18 cellular contexts compared by ENCODE assay signal in genomic region chr22:46393791-46394333, GRCh38.
"Had no signal": no experiment of that assay in that cellular context is flagged by ENCODE, and none has a peak within 500 bp of the region (broad histone marks: within the 10 kb centered on the region; RNA-seq: fewer than 3 reads in every experiment).

No MANE protein-coding gene starts in this region.

- H3K36me3 Mint-ChIP-seq: activated CD4-positive, alpha-beta memory T cell treated with anti-CD3 and anti-CD28 coated beads for 36 hours had no signal

- DNase-seq: activated CD4-positive, alpha-beta memory T cell treated with anti-CD3 and anti-CD28 coated beads for 36 hours; activated CD4-positive, alpha-beta T cell treated with anti-CD3 and anti-CD28 coated beads for 4 hours; activated naive CD4-positive, alpha-beta T cell treated with Interleukin-2 at 50 U/mL for 16 hours; activated naive CD8-positive, alpha-beta T cell treated with anti-CD3 and anti-CD28 coated beads, Interleukin-2, amount 50 U/mL, for 24 hours; activated T-cell treated with anti-CD3 and anti-CD28 coated beads, Interleukin-2, amount 50 U/mL, for 1 hour; anterior cingulate cortex; brain microvascular endothelial cell; cerebellar nuclear complex; effector CD8-positive, alpha-beta T cell; stimulated activated CD4-positive, alpha-beta T cell treated with anti-CD3 and anti-CD28 coated beads, Interleukin-2, amount 100 ng/mL, for 24 hours; stimulated activated naive CD8-positive, alpha-beta T cell treated with anti-CD3 and anti-CD28 coated beads, Interleukin-15, Interleukin-2, amounts not matched to agents 100 U/mL and 50 U/mL, for 24 hours; substantia nigra; SW 1271; tibial artery had no signal

- ATAC-seq: activated naive CD8-positive, alpha-beta T cell treated with anti-CD3 and anti-CD28 coated beads, Interleukin-2, amount 50 U/mL, for 24 hours; stimulated activated naive CD8-positive, alpha-beta T cell treated with anti-CD3 and anti-CD28 coated beads, Interleukin-15, Interleukin-2, amounts not matched to agents 100 U/mL and 50 U/mL, for 24 hours had no signal

- H3K4me3 Mint-ChIP-seq: activated CD4-positive, alpha-beta memory T cell treated with anti-CD3 and anti-CD28 coated beads for 36 hours; activated naive CD8-positive, alpha-beta T cell treated with anti-CD3 and anti-CD28 coated beads, Interleukin-2, amount 50 U/mL, for 24 hours; dendritic cell treated with granulocyte-macrophage colony-stimulating factor and Interleukin-4, amounts not matched to agents 40 ng/mL and 50 ng/mL, for 4 days; T-helper 2 cell treated with Interferon-gamma antibody and Interleukin-4, amounts not matched to agents 5 μg/mL and 100 μg/mL, for 36 hours had no signal

- H3K9me3 Mint-ChIP-seq: activated CD4-positive, alpha-beta memory T cell treated with anti-CD3 and anti-CD28 coated beads for 36 hours; activated naive CD8-positive, alpha-beta T cell treated with anti-CD3 and anti-CD28 coated beads, Interleukin-2, amount 50 U/mL, for 24 hours; activated T-helper 2 cell treated with anti-CD3 and anti-CD28 coated beads, Interferon-gamma antibody, Interleukin-2, Interleukin-4, amounts not matched to agents 10 μg/mL and 5 μg/mL and 100 μg/mL, durations not matched to agents 14 hours and 24 hours and 36 hours; dendritic cell treated with granulocyte-macrophage colony-stimulating factor and Interleukin-4, amounts not matched to agents 40 ng/mL and 50 ng/mL, for 4 days; T-helper 2 cell treated with Interferon-gamma antibody and Interleukin-4, amounts not matched to agents 5 μg/mL and 100 μg/mL, for 36 hours had no signal

- H3K27ac Mint-ChIP-seq: activated CD4-positive, alpha-beta memory T cell treated with anti-CD3 and anti-CD28 coated beads for 36 hours; activated naive CD8-positive, alpha-beta T cell treated with anti-CD3 and anti-CD28 coated beads, Interleukin-2, amount 50 U/mL, for 24 hours; activated T-helper 2 cell treated with anti-CD3 and anti-CD28 coated beads, Interferon-gamma antibody, Interleukin-2, Interleukin-4, amounts not matched to agents 10 μg/mL and 5 μg/mL and 100 μg/mL, durations not matched to agents 14 hours and 24 hours and 36 hours; dendritic cell treated with granulocyte-macrophage colony-stimulating factor and Interleukin-4, amounts not matched to agents 40 ng/mL and 50 ng/mL, for 4 days; progenitor cell of endocrine pancreas; T-helper 2 cell treated with Interferon-gamma antibody and Interleukin-4, amounts not matched to agents 5 μg/mL and 100 μg/mL, for 36 hours had no signal

- H3K27me3 Mint-ChIP-seq: activated naive CD8-positive, alpha-beta T cell treated with anti-CD3 and anti-CD28 coated beads, Interleukin-2, amount 50 U/mL, for 24 hours; dendritic cell treated with granulocyte-macrophage colony-stimulating factor and Interleukin-4, amounts not matched to agents 40 ng/mL and 50 ng/mL, for 4 days; progenitor cell of endocrine pancreas had no signal
